In the genomic region with DNA sequence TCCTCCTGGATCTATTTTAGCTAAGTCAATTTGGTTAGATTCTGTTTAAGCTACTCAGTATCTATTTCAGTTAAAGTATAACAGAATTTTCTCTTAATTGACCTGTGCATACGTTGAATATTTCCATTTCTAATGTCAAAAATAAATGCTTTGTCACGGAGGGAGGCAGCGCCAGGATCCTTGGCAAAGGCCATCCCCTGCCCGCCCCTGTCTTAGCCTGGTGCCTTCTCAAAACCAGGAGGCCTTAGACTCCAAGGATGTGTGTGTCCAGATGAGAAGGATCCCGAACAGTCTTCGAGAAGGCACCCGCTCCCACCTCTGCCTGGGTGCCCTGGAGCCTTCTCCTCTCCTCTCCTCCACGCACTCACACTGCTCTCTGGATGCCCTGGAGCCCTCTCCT, we compare ENCODE assay signal across 19 cellular contexts. TPM values are rescaled to one million over a fixed set of nuclear protein-coding genes. Genes with fewer than 3 reads are reported as not detected.
DNase-seq lines count a peak whose midpoint lies in the region; ATAC-seq, FAIRE-seq and TF ChIP-seq lines count a peak whose summit lies in the region.
"Had no signal": no experiment of that assay in that cellular context is flagged by ENCODE, and none has a peak within 500 bp of the region (broad histone marks: within the 10 kb centered on the region; RNA-seq: fewer than 3 reads in every experiment).

No MANE protein-coding gene starts in this region.

- H3K4me2 ChIP-seq in OCI-LY3 (ENCODE audit: low read length) = no peak overlapping the region

- H3K9me3 ChIP-seq in right cardiac atrium (ENCODE audit: control insufficient read depth, low read length) (no peaks in the 10 kb centered on the region), OCI-LY3 (ENCODE audit: insufficient read depth, low read length) (no peaks in the 10 kb centered on the region), kidney (ENCODE audit: control insufficient read depth in 1 of 2, low read length in 2 of 2) (peaks cover 0 to 2% of the 10 kb centered on the region in 2 donors)
- H3K9me3 ChIP-seq in CD8-positive, alpha-beta memory T cell (ENCODE audit: low read length) = no peaks in the 10 kb centered on the region
- H3K9me3 ChIP-seq: Caco-2 had no signal

- peaks cover 3% of the 10 kb centered on the region in 3 donors for H3K27me3 Mint-ChIP-seq in immature natural killer cell (ENCODE audit: low read depth in 3 of 3)
- peaks cover 1 to 5% of the 10 kb centered on the region in 2 donors for H3K27me3 Mint-ChIP-seq in CD8-positive, alpha-beta memory T cell
- H3K27me3 Mint-ChIP-seq: T-cell had no signal

- H3K4me3 Mint-ChIP-seq in immature natural killer cell = no peak overlapping the region
- no peak overlapping the region for H3K4me3 Mint-ChIP-seq in CD8-positive, alpha-beta memory T cell
- H3K4me3 Mint-ChIP-seq: CD4-positive, CD25-positive, alpha-beta regulatory T cell; T-cell had no signal

- ATAC-seq in left ventricle myocardium superior (no peak), right cardiac atrium (no peak)
- ATAC-seq: T-cell had no signal

- H3K9ac ChIP-seq in OCI-LY3 (ENCODE audit: low read length) = no peak overlapping the region
- no peak overlapping the region for H3K9ac ChIP-seq in kidney (ENCODE audit: low read length in 2 of 2)

- H3K27me3 ChIP-seq in right cardiac atrium (ENCODE audit: control insufficient read depth, insufficient read depth) (no peaks in the 10 kb centered on the region), OCI-LY3 (ENCODE audit: low read depth, low read length) (no peaks in the 10 kb centered on the region)
- no peaks in the 10 kb centered on the region for H3K27me3 ChIP-seq in CD8-positive, alpha-beta memory T cell (ENCODE audit: insufficient read depth, low read length, poor library complexity, severe bottlenecking)

- peaks cover 0 to 4% (median 0%) of the 10 kb centered on the region in 3 donors for H3K36me3 Mint-ChIP-seq in immature natural killer cell
- H3K36me3 Mint-ChIP-seq in CD8-positive, alpha-beta memory T cell = peaks cover 0 to 1% (median 0%) of the 10 kb centered on the region in 3 donors

- DNase-seq in left ventricle myocardium superior (peak; percentile 2), right cardiac atrium (no peak), kidney (peak; percentile 43), immature natural killer cell (no peak), NCI-H2196 (lab: John Stamatoyannopoulos, UW; ENCODE audit: unreplicated experiment) (no peak)
- no peak for DNase-seq in CD8-positive, alpha-beta memory T cell
- DNase-seq: CD4-positive, CD25-positive, alpha-beta regulatory T cell; GOT3; HCEC 1CT; KBM-7; MM.1S; NCI-H2029; NCI-H2227 treated with DMSO at 0.1 percent for 48 hours; NCI-H526 treated with DMSO at 0.1 percent for 48 hours; T-cell had no signal

- no peaks in the 10 kb centered on the region for H4K20me1 ChIP-seq in OCI-LY3 (ENCODE audit: insufficient read depth, low read length)

- no peak overlapping the region for H2AFZ ChIP-seq in OCI-LY3 (ENCODE audit: low read depth, low read length)

- intact Hi-C loops in left ventricle myocardium superior (cut with micrococcal nuclease) = no loop called here
- intact Hi-C loops in right cardiac atrium (cut with DNase I) = no loop called here
- intact Hi-C loops in kidney (cut with DNase I) = no loop called here

- H3K27ac Mint-ChIP-seq in immature natural killer cell = no peak overlapping the region
- no peak overlapping the region for H3K27ac Mint-ChIP-seq in CD8-positive, alpha-beta memory T cell
- H3K27ac Mint-ChIP-seq: CD4-positive, CD25-positive, alpha-beta regulatory T cell; T-cell had no signal

- H3K36me3 ChIP-seq in OCI-LY3 (replicated peaks; ENCODE audit: low read depth, low read length) = peaks cover 40% of the 10 kb centered on the region
- H3K36me3 ChIP-seq in kidney (ENCODE audit: control insufficient read depth in 1 of 2, insufficient read depth in 2 of 2, low read length in 2 of 2) = no peaks in the 10 kb centered on the region
- no peaks in the 10 kb centered on the region for H3K36me3 ChIP-seq in CD8-positive, alpha-beta memory T cell (ENCODE audit: insufficient read depth, low read length)

- H3K27ac ChIP-seq in right cardiac atrium (ENCODE audit: low read length) = no peak overlapping the region
- peak overlapping the region; percentile 71 for H3K27ac ChIP-seq in OCI-LY3 (ENCODE audit: low read length)
- H3K27ac ChIP-seq in kidney (ENCODE audit: low read depth in 2 of 2, low read length in 2 of 2) = no peak overlapping the region
- no peak overlapping the region for H3K27ac ChIP-seq in CD8-positive, alpha-beta memory T cell (ENCODE audit: low read depth, low read length)

- CTCF ChIA-PET in CD8-positive, alpha-beta memory T cell (lab: Charles Lee) = no interaction called here

- H3K79me2 ChIP-seq in OCI-LY3 (ENCODE audit: low read length) = no peaks in the 10 kb centered on the region

- no peak overlapping the region for H3K4me3 ChIP-seq in right cardiac atrium (ENCODE audit: low read length)
- no peak overlapping the region for H3K4me3 ChIP-seq in OCI-LY3 (ENCODE audit: low read length)
- H3K4me3 ChIP-seq in kidney (ENCODE audit: low read length in 2 of 2) = no peak overlapping the region
- no peak overlapping the region for H3K4me3 ChIP-seq in CD8-positive, alpha-beta memory T cell (ENCODE audit: low read length)

- H3K9me3 Mint-ChIP-seq in immature natural killer cell = no peaks in the 10 kb centered on the region
- no peaks in the 10 kb centered on the region for H3K9me3 Mint-ChIP-seq in CD8-positive, alpha-beta memory T cell
- H3K9me3 Mint-ChIP-seq: CD4-positive, CD25-positive, alpha-beta regulatory T cell; T-cell had no signal

- H3K4me1 Mint-ChIP-seq in immature natural killer cell = peaks cover 0 to 9% of the 10 kb centered on the region in 2 donors
- no peaks in the 10 kb centered on the region for H3K4me1 Mint-ChIP-seq in CD8-positive, alpha-beta memory T cell
- H3K4me1 Mint-ChIP-seq: CD4-positive, CD25-positive, alpha-beta regulatory T cell; T-cell had no signal

- POLR2A ChIA-PET in CD8-positive, alpha-beta memory T cell (lab: Charles Lee) = no interaction called here

- no peak for FAIRE-seq in kidney (lab: Jason Lieb, UNC)
- FAIRE-seq: G401.6, RCC 7860 had no signal

- WGBS in right cardiac atrium = 94% methylated on average over 8 of the region's 8 CpGs

- TF ChIP-seq CTCF in OCI-LY3 (IDR thresholded peaks at IDR 0.05; ENCODE audit: low read depth, low read length) (no peak), kidney (IDR thresholded peaks at IDR 0.05; ENCODE audit: borderline replicate concordance, extremely low read depth, insufficient read depth) (no peak)

- H3K4me1 ChIP-seq in right cardiac atrium (ENCODE audit: control insufficient read depth, insufficient read depth, low read length) (no peaks in the 10 kb centered on the region), OCI-LY3 (ENCODE audit: low read length) (peaks cover 30% of the 10 kb centered on the region), kidney (ENCODE audit: control insufficient read depth in 1 of 2, insufficient read depth in 1 of 2, low read depth in 1 of 2, low read length in 2 of 2) (peaks cover 2 to 3% of the 10 kb centered on the region in 2 donors)
- no peaks in the 10 kb centered on the region for H3K4me1 ChIP-seq in CD8-positive, alpha-beta memory T cell (ENCODE audit: insufficient read depth, low read length)
- H3K4me1 ChIP-seq: Caco-2 had no signal

RNA-seq across cellular contexts. Expression of gene TCFL5, which starts 22.4 kb away (rescaled TPM):
- total RNA-seq in left ventricle myocardium superior (6.1 TPM), right cardiac atrium (1 to 10 TPM; 7.8 to 9.9 (median 8.2) TPM), kidney (11.5 TPM)
- polyA plus RNA-seq in right cardiac atrium (5.2 TPM), kidney (ENCODE audit: insufficient read depth, low read depth, low replicate concordance) (6.1 TPM), immature natural killer cell (1 to 10 TPM in 2 of 3 donors, under 1 TPM in 1; 0.63 to 2.1 (median 1.1) TPM)
- total RNA-seq in CD8-positive, alpha-beta memory T cell = 1 to 10 TPM; 4.6 to 6.2 TPM
- polyA plus RNA-seq in CD8-positive, alpha-beta memory T cell = 1.4 TPM

RNA-seq across cellular contexts. Expression of gene COL9A3, which starts 22.4 kb away (rescaled TPM):
- total RNA-seq in left ventricle myocardium superior = 2.9 TPM
- total RNA-seq in right cardiac atrium = 1 to 10 TPM; 4.3 to 6.9 (median 5.6) TPM
- 13.0 TPM for polyA plus RNA-seq in right cardiac atrium
- total RNA-seq in kidney = 4.3 TPM
- 2.3 TPM for polyA plus RNA-seq in kidney (ENCODE audit: insufficient read depth, low read depth, low replicate concordance)
- under 1 TPM in 1 of 3 donors, not detected in 2; 0.87 TPM for polyA plus RNA-seq in immature natural killer cell
- total RNA-seq in CD8-positive, alpha-beta memory T cell = not detected
- polyA plus RNA-seq in CD8-positive, alpha-beta memory T cell = not detected
- total RNA-seq: CD4-positive, CD25-positive, alpha-beta regulatory T cell had no signal
- polyA plus RNA-seq: CD4-positive, CD25-positive, alpha-beta regulatory T cell had no signal

RNA-seq across cellular contexts. Expression of gene OGFR, which starts 34.6 kb away (rescaled TPM):
- total RNA-seq in left ventricle myocardium superior (21.0 TPM), right cardiac atrium (10 to 100 TPM; 21.0 to 29.6 (median 24.2) TPM), kidney (46.8 TPM)
- polyA plus RNA-seq in right cardiac atrium (26.6 TPM), kidney (ENCODE audit: insufficient read depth, low read depth, low replicate concordance) (33.7 TPM), immature natural killer cell (10 to 100 TPM; 21.6 to 75.3 (median 31.3) TPM)
- total RNA-seq in CD8-positive, alpha-beta memory T cell = 10 to 100 TPM; 45.7 to 47.9 TPM
- polyA plus RNA-seq in CD8-positive, alpha-beta memory T cell = 64.2 TPM

RNA-seq across cellular contexts. Expression of gene MRGBP, which starts 43.0 kb away (rescaled TPM):
- total RNA-seq in left ventricle myocardium superior (11.1 TPM), right cardiac atrium (10 to 100 TPM in 1 of 4 donors, 1 to 10 TPM in 3; 8.3 to 10.9 (median 8.6) TPM), kidney (7.6 TPM)
- polyA plus RNA-seq in right cardiac atrium (12.1 TPM), kidney (ENCODE audit: insufficient read depth, low read depth, low replicate concordance) (9.0 TPM), immature natural killer cell (10 to 100 TPM; 10.4 to 15.3 (median 12.5) TPM)
- total RNA-seq in CD8-positive, alpha-beta memory T cell = 10 to 100 TPM; 14.8 TPM
- 10.7 TPM for polyA plus RNA-seq in CD8-positive, alpha-beta memory T cell

Comparison
In these comparisons a context has a peak if more than half of its experiments do, and no peak if none do; other contexts are left out.
1. DNase-seq: peak in left ventricle myocardium superior (single experiment) and kidney (single experiment); none in right cardiac atrium (0 of 3), immature natural killer cell (0 of 3), NCI-H2196 (single experiment) and CD8-positive, alpha-beta memory T cell (0 of 5).